ENCODE assay signal across 13 cellular contexts in genomic region chr6:41785254-41785653, GRCh38. TPM values are rescaled to one million over a fixed set of nuclear protein-coding genes. Genes with fewer than 3 reads are reported as not detected.
DNase-seq lines count a peak whose midpoint lies in the region; ATAC-seq and TF ChIP-seq lines count a peak whose summit lies in the region.
"Had no signal": no experiment of that assay in that cellular context is flagged by ENCODE, and none has a peak within 500 bp of the region (broad histone marks: within the 10 kb centered on the region; RNA-seq: fewer than 3 reads in every experiment).

No MANE protein-coding gene starts in this region.

- no peaks in the 10 kb centered on the region for H4K20me1 ChIP-seq in neural progenitor cell (ENCODE audit: low read depth)

- TF ChIP-seq CTCF in neural progenitor cell (IDR thresholded peaks at IDR 0.05), result no peak

- peaks cover 36% of the 10 kb centered on the region for H3K27me3 ChIP-seq in neural progenitor cell

- no peaks in the 10 kb centered on the region for H3K9me3 Mint-ChIP-seq in T-helper 1 cell treated with Interleukin-12 subunit alpha and Interleukin-12 subunit beta and Interleukin-4 antibody, amounts not matched to agents 30 μg/mL and 1 μg/mL, for 36 hours
- no peaks in the 10 kb centered on the region for H3K9me3 Mint-ChIP-seq in IgD-negative memory B cell
- H3K9me3 Mint-ChIP-seq in effector memory CD8-positive, alpha-beta T cell, result no peaks in the 10 kb centered on the region
- no peaks in the 10 kb centered on the region for H3K9me3 Mint-ChIP-seq in neural progenitor cell

- no peak overlapping the region for H2AFZ ChIP-seq in neural progenitor cell (replicated peaks)

- no peaks in the 10 kb centered on the region for H3K36me3 ChIP-seq in neural progenitor cell

- H3K79me2 ChIP-seq in neural progenitor cell (ENCODE audit: low read depth), result peaks cover 26% of the 10 kb centered on the region

- peak overlapping the region; percentile 20 for H3K27ac Mint-ChIP-seq in T-helper 1 cell treated with Interleukin-12 subunit alpha and Interleukin-12 subunit beta and Interleukin-4 antibody, amounts not matched to agents 30 μg/mL and 1 μg/mL, for 36 hours
- H3K27ac Mint-ChIP-seq in IgD-negative memory B cell (peak overlapping the region in 1 of 3 donors; percentile 77), neural progenitor cell (no peak overlapping the region)
- no peak overlapping the region for H3K27ac Mint-ChIP-seq in effector memory CD8-positive, alpha-beta T cell

- no peak for ATAC-seq in effector memory CD8-positive, alpha-beta T cell (replicated peaks)

- H3K4me2 ChIP-seq in neural progenitor cell, result no peak overlapping the region

- no peaks in the 10 kb centered on the region for H3K9me3 ChIP-seq in neural progenitor cell (ENCODE audit: low read depth)

- H3K27me3 Mint-ChIP-seq in T-helper 1 cell treated with Interleukin-12 subunit alpha and Interleukin-12 subunit beta and Interleukin-4 antibody, amounts not matched to agents 30 μg/mL and 1 μg/mL, for 36 hours (ENCODE audit: low read depth), result peaks cover 9% of the 10 kb centered on the region
- H3K27me3 Mint-ChIP-seq in IgD-negative memory B cell, result no peaks in the 10 kb centered on the region
- peaks cover 0 to 8% of the 10 kb centered on the region in 2 donors for H3K27me3 Mint-ChIP-seq in effector memory CD8-positive, alpha-beta T cell
- peaks cover 6% of the 10 kb centered on the region for H3K27me3 Mint-ChIP-seq in neural progenitor cell (ENCODE audit: insufficient read depth, low read depth)

- no peak overlapping the region for H3K4me3 Mint-ChIP-seq in T-helper 1 cell treated with Interleukin-12 subunit alpha and Interleukin-12 subunit beta and Interleukin-4 antibody, amounts not matched to agents 30 μg/mL and 1 μg/mL, for 36 hours
- H3K4me3 Mint-ChIP-seq in IgD-negative memory B cell (peak overlapping the region in 3 of 4 donors; percentile 79 to 96 (median 94)), neural progenitor cell (peak overlapping the region; percentile 98)
- peak overlapping the region; percentile 25 to 95 for H3K4me3 Mint-ChIP-seq in effector memory CD8-positive, alpha-beta T cell

- peaks cover 11% of the 10 kb centered on the region for H3K36me3 Mint-ChIP-seq in T-helper 1 cell treated with Interleukin-12 subunit alpha and Interleukin-12 subunit beta and Interleukin-4 antibody, amounts not matched to agents 30 μg/mL and 1 μg/mL, for 36 hours (ENCODE audit: low read depth)
- H3K36me3 Mint-ChIP-seq in IgD-negative memory B cell (no peaks in the 10 kb centered on the region), neural progenitor cell (peaks cover 9% of the 10 kb centered on the region)
- H3K36me3 Mint-ChIP-seq in effector memory CD8-positive, alpha-beta T cell (ENCODE audit: insufficient read depth), result peaks cover 33% of the 10 kb centered on the region

- no peak overlapping the region for H3K9ac ChIP-seq in neural progenitor cell

- no peak for DNase-seq in T-helper 1 cell
- DNase-seq in effector memory CD8-positive, alpha-beta T cell, result no peak
- DNase-seq in neural progenitor cell (ENCODE audit: low spot score), result no peak
- DNase-seq in NCI-H2196 treated with DMSO at 0.1 percent for 48 hours (lab: John Stamatoyannopoulos, UW; ENCODE audit: unreplicated experiment), result no peak
- no peak for DNase-seq in C1 segment of cervical spinal cord (lab: John Stamatoyannopoulos, UW)
- no peak for DNase-seq in HPDE6-E6E7 (ENCODE audit: extremely low spot score)
- DNase-seq: NCI-H1048, NCI-H510A had no signal

- H3K4me1 Mint-ChIP-seq in T-helper 1 cell treated with Interleukin-12 subunit alpha and Interleukin-12 subunit beta and Interleukin-4 antibody, amounts not matched to agents 30 μg/mL and 1 μg/mL, for 36 hours (ENCODE audit: low read depth), result peaks cover 19% of the 10 kb centered on the region
- peaks cover 21 to 24% (median 23%) of the 10 kb centered on the region in 3 donors for H3K4me1 Mint-ChIP-seq in IgD-negative memory B cell
- peaks cover 8 to 11% of the 10 kb centered on the region in 2 donors for H3K4me1 Mint-ChIP-seq in effector memory CD8-positive, alpha-beta T cell (ENCODE audit: low read depth in 2 of 2)
- peaks cover 12% of the 10 kb centered on the region for H3K4me1 Mint-ChIP-seq in neural progenitor cell

- H3F3A ChIP-seq in neural progenitor cell (ENCODE audit: low read depth), result peaks cover 37% of the 10 kb centered on the region

- H3K4me1 ChIP-seq in neural progenitor cell, result peaks cover 5% of the 10 kb centered on the region

- no peak overlapping the region for H3K27ac ChIP-seq in neural progenitor cell

- no peak overlapping the region for H3K4me3 ChIP-seq in neural progenitor cell

RNA-seq across cellular contexts. Expression of gene TOMM6, which starts 2.2 kb away (rescaled TPM):
- 387 TPM for polyA plus RNA-seq in IgD-negative memory B cell
- total RNA-seq in neural progenitor cell (ENCODE audit: low replicate concordance), result 177 and 182 TPM in 2 replicates

RNA-seq across cellular contexts. Expression of gene PRICKLE4, which starts 4.7 kb away (rescaled TPM):
- not detected for polyA plus RNA-seq in IgD-negative memory B cell
- 1.1 TPM in 1 of 2 replicates, not detected in the other for total RNA-seq in neural progenitor cell (ENCODE audit: low replicate concordance)
- polyA plus RNA-seq: smooth muscle cell had no signal

RNA-seq across cellular contexts. Expression of gene FRS3, which starts 5.6 kb away (rescaled TPM):
- 2.9 TPM for polyA plus RNA-seq in IgD-negative memory B cell
- 1.9 and 5.3 TPM in 2 replicates for total RNA-seq in neural progenitor cell (ENCODE audit: low replicate concordance)

RNA-seq across cellular contexts. Expression of gene PGC, which starts 38.1 kb away (rescaled TPM):
- polyA plus RNA-seq in IgD-negative memory B cell, result not detected
- total RNA-seq in neural progenitor cell (ENCODE audit: low replicate concordance), result not detected in 2 replicates
- total RNA-seq: myocyte, smooth muscle cell, urinary bladder had no signal
- polyA plus RNA-seq: smooth muscle cell, urinary bladder had no signal

RNA-seq across cellular contexts. Expression of gene TFEB, which starts 49.8 kb away (rescaled TPM):
- 196 TPM for polyA plus RNA-seq in IgD-negative memory B cell
- 0.13 and 0.46 TPM in 2 replicates for total RNA-seq in neural progenitor cell (ENCODE audit: low replicate concordance)
